ENCODE assay signal across 24 cellular contexts in the genomic region with DNA sequence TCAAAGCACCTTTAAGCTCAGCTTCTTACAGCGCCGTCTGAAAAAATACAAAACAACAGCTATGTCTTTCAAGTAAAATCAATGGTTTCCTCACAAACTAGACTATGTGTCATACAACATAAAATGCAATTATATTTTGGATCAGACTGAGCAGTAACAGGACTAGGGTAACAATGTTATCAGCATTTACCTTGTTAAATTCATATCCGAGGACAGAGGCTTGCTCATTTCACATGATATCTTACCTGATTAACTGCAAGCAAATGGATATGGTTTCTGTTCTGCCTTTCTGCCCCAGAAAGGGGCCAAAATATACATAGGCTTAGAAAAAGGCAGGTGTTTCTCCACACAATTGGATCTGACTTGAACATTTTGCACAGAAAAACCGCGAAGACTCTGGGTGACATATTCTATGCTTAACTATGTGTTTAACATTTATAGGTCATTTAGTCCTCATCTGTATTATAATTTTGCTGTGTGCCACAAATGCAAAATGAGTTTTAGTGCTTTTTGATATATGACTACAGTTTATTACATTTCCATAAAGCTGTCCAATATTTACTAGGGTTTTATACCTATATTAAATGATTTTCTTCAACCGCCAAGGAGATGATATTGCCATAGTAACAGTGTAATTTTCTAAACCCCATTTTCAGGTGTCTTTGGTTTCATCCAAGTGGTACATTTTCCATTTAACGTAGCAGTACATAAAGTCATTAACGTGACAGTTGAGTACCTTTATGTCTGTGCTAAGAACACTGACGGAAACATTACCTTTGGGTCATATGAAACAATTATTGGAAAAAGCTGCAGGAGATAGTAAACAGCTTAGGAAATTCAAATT.
DNase-seq lines count a peak whose midpoint lies in the region; ATAC-seq, FAIRE-seq and TF ChIP-seq lines count a peak whose summit lies in the region.
"Had no signal": no experiment of that assay in that cellular context is flagged by ENCODE, and none has a peak within 500 bp of the region (broad histone marks: within the 10 kb centered on the region; RNA-seq: fewer than 3 reads in every experiment).

No MANE protein-coding gene starts in this region.

- TF ChIP-seq CTCF in astrocyte (IDR thresholded peaks at IDR 0.05; ENCODE audit: insufficient read depth, low read depth, low read length): no peak
- TF ChIP-seq CTCF in osteoblast (IDR thresholded peaks at IDR 0.05; ENCODE audit: extremely low read depth, low read depth, low read length): no peak
- no peak for TF ChIP-seq CTCF in MM.1S (IDR thresholded peaks at IDR 0.05; ENCODE audit: low read length)

- no peak overlapping the region for H3K4me3 ChIP-seq in astrocyte (ENCODE audit: insufficient read depth, low read depth, low read length)
- H3K4me3 ChIP-seq in osteoblast (ENCODE audit: insufficient read depth, low read length): no peak overlapping the region
- no peak overlapping the region for H3K4me3 ChIP-seq in MM.1S (ENCODE audit: low read length)
- H3K4me3 ChIP-seq: dorsolateral prefrontal cortex, GM23338, psoas muscle, upper lobe of left lung had no signal

- no peaks in the 10 kb centered on the region for H3K79me2 ChIP-seq in astrocyte (ENCODE audit: insufficient read depth, low read length)
- no peaks in the 10 kb centered on the region for H3K79me2 ChIP-seq in osteoblast (ENCODE audit: insufficient read depth, low read length)
- H3K79me2 ChIP-seq in MM.1S (ENCODE audit: low read length): no peaks in the 10 kb centered on the region

- H3K4me3 Mint-ChIP-seq in astrocyte (ENCODE audit: unreplicated experiment): no peak overlapping the region
- no peak overlapping the region for H3K4me3 Mint-ChIP-seq in stimulated activated effector memory CD8-positive, alpha-beta T cell treated with anti-CD3 and anti-CD28 coated beads, Interleukin-12 subunit alpha, Interleukin-12 subunit beta, amount 100 ng/mL, for 72 hours
- H3K4me3 Mint-ChIP-seq: activated CD8-positive, alpha-beta memory T cell treated with anti-CD3 and anti-CD28 coated beads, Interleukin-2, amount 10 ng/mL, durations not matched to agents 7 days and 5 days; activated naive CD4-positive, alpha-beta T cell treated with anti-CD3 and anti-CD28 coated beads, Interleukin-2, amount 50 U/mL, for 24 hours; activated T-helper 1 cell treated with anti-CD3 and anti-CD28 coated beads, Interleukin-12 subunit alpha, Interleukin-12 subunit beta, Interleukin-2, Interleukin-4 antibody, amounts not matched to agents 30 ng/mL and 10 ng/mL and 1 ng/mL, durations not matched to agents 14 hours and 24 hours and 36 hours; central memory CD8-positive, alpha-beta T cell; GM23338; T-helper 2 cell treated with Interferon-gamma antibody and Interleukin-4, amounts not matched to agents 5 μg/mL and 100 μg/mL, for 36 hours had no signal

- H3F3A ChIP-seq in MM.1S (ENCODE audit: insufficient read depth, low read length): no peaks in the 10 kb centered on the region

- H3K36me3 Mint-ChIP-seq in astrocyte (ENCODE audit: low read depth, unreplicated experiment): peaks cover 1% of the 10 kb centered on the region
- H3K36me3 Mint-ChIP-seq in stimulated activated effector memory CD8-positive, alpha-beta T cell treated with anti-CD3 and anti-CD28 coated beads, Interleukin-12 subunit alpha, Interleukin-12 subunit beta, amount 100 ng/mL, for 72 hours: no peaks in the 10 kb centered on the region
- H3K36me3 Mint-ChIP-seq: activated CD8-positive, alpha-beta memory T cell treated with anti-CD3 and anti-CD28 coated beads, Interleukin-2, amount 10 ng/mL, durations not matched to agents 7 days and 5 days; activated naive CD4-positive, alpha-beta T cell treated with anti-CD3 and anti-CD28 coated beads, Interleukin-2, amount 50 U/mL, for 24 hours had no signal

- no peaks in the 10 kb centered on the region for H4K20me1 ChIP-seq in astrocyte (ENCODE audit: insufficient read depth, low read length)
- H4K20me1 ChIP-seq in osteoblast (ENCODE audit: insufficient read depth, low read length): no peaks in the 10 kb centered on the region
- no peaks in the 10 kb centered on the region for H4K20me1 ChIP-seq in MM.1S (ENCODE audit: insufficient read depth, low read length)

- H3K4me1 ChIP-seq in astrocyte (ENCODE audit: insufficient read depth, low read length) (peaks cover 8% of the 10 kb centered on the region), osteoblast (ENCODE audit: insufficient read depth, low read length) (peaks cover 14% of the 10 kb centered on the region), MM.1S (ENCODE audit: low read length) (no peaks in the 10 kb centered on the region)
- H3K4me1 ChIP-seq: psoas muscle, upper lobe of left lung had no signal

- no peak overlapping the region for H3K27ac Mint-ChIP-seq in astrocyte (ENCODE audit: unreplicated experiment)
- no peak overlapping the region for H3K27ac Mint-ChIP-seq in stimulated activated effector memory CD8-positive, alpha-beta T cell treated with anti-CD3 and anti-CD28 coated beads, Interleukin-12 subunit alpha, Interleukin-12 subunit beta, amount 100 ng/mL, for 72 hours
- H3K27ac Mint-ChIP-seq: activated CD8-positive, alpha-beta memory T cell treated with anti-CD3 and anti-CD28 coated beads, Interleukin-2, amount 10 ng/mL, durations not matched to agents 7 days and 5 days; activated T-helper 1 cell treated with anti-CD3 and anti-CD28 coated beads, Interleukin-12 subunit alpha, Interleukin-12 subunit beta, Interleukin-2, Interleukin-4 antibody, amounts not matched to agents 30 ng/mL and 10 ng/mL and 1 ng/mL, durations not matched to agents 14 hours and 24 hours and 36 hours; GM23338; T-helper 2 cell treated with Interferon-gamma antibody and Interleukin-4, amounts not matched to agents 5 μg/mL and 100 μg/mL, for 36 hours had no signal

- ATAC-seq in stimulated activated effector memory CD8-positive, alpha-beta T cell treated with anti-CD3 and anti-CD28 coated beads, Interleukin-12 subunit alpha, Interleukin-12 subunit beta, amount 100 ng/mL, for 72 hours: no peak
- ATAC-seq in HG03432 (IDR thresholded peaks at IDR 0.05; ENCODE audit: unreplicated experiment): no peak
- ATAC-seq: GM23338 had no signal

- peak; percentile 49 for DNase-seq in NCI-H1694 treated with DMSO at 0.1 percent for 48 hours (lab: John Stamatoyannopoulos, UW)
- no peak for DNase-seq in NCI-H1694 (lab: John Stamatoyannopoulos, UW)
- DNase-seq in NCI-H526 (lab: John Stamatoyannopoulos, UW): peak; percentile 62 to 69
- no peak for DNase-seq in astrocyte (ENCODE audit: low read depth)
- no peak for DNase-seq in osteoblast (ENCODE audit: insufficient read length, low spot score, missing footprints)
- DNase-seq in stimulated activated effector memory CD8-positive, alpha-beta T cell treated with anti-CD3 and anti-CD28 coated beads, Interleukin-12 subunit alpha, Interleukin-12 subunit beta, amount 100 ng/mL, for 72 hours (ENCODE audit: low spot score in 2 of 2): no peak
- DNase-seq in MM.1S: no peak
- DNase-seq: activated CD4-positive, alpha-beta T cell treated with anti-CD3 and anti-CD28 coated beads, Interleukin-2, amount 50 U/mL, for 1 hour; activated CD8-positive, alpha-beta memory T cell treated with anti-CD3 and anti-CD28 coated beads, Interleukin-2, amount 10 ng/mL, durations not matched to agents 7 days and 5 days; aorta; dorsolateral prefrontal cortex; head of caudate nucleus; KBM-7; NCI-H187; NCI-H446; NK-92 treated with Interleukin-12 subunit alpha and Interleukin-12 subunit beta, amount 100 ng/mL, for 24 hours; psoas muscle; upper lobe of left lung had no signal

- no peak for FAIRE-seq in astrocyte (lab: Jason Lieb, UNC)

- no peaks in the 10 kb centered on the region for H3K9me2 ChIP-seq in MM.1S (replicated peaks; ENCODE audit: insufficient read depth, low read length)

- peak overlapping the region; percentile 37 for H3K27ac ChIP-seq in astrocyte (ENCODE audit: low read depth, low read length)
- H3K27ac ChIP-seq in osteoblast (ENCODE audit: low read depth, low read length): peak overlapping the region; percentile 60
- no peak overlapping the region for H3K27ac ChIP-seq in MM.1S (ENCODE audit: low read length)
- H3K27ac ChIP-seq: dorsolateral prefrontal cortex, psoas muscle, upper lobe of left lung had no signal

- H3K27me3 Mint-ChIP-seq in astrocyte (ENCODE audit: low read depth, unreplicated experiment): no peaks in the 10 kb centered on the region
- H3K27me3 Mint-ChIP-seq: central memory CD8-positive, alpha-beta T cell had no signal

- H3K4me2 ChIP-seq in astrocyte (ENCODE audit: low read length) (peak overlapping the region; percentile 57), osteoblast (ENCODE audit: insufficient read depth, low read length) (peak overlapping the region; percentile 40), MM.1S (ENCODE audit: low read depth, low read length) (no peak overlapping the region)
- H3K4me2 ChIP-seq: GM23338 had no signal

- no peaks in the 10 kb centered on the region for H3K27me3 ChIP-seq in astrocyte (ENCODE audit: insufficient read depth, low read length)
- H3K27me3 ChIP-seq in osteoblast (ENCODE audit: insufficient read depth, low read length): no peaks in the 10 kb centered on the region
- no peaks in the 10 kb centered on the region for H3K27me3 ChIP-seq in MM.1S (replicated peaks; ENCODE audit: insufficient read depth, low read length)
- H3K27me3 ChIP-seq: dorsolateral prefrontal cortex, upper lobe of left lung had no signal

- H2AFZ ChIP-seq in astrocyte (ENCODE audit: low read depth, low read length) (no peak overlapping the region), osteoblast (ENCODE audit: low read length) (no peak overlapping the region), MM.1S (ENCODE audit: low read length) (no peak overlapping the region)
- H2AFZ ChIP-seq: GM23338 had no signal

- H3K9ac ChIP-seq in astrocyte (ENCODE audit: low read length) (no peak overlapping the region), MM.1S (ENCODE audit: low read length) (no peak overlapping the region)

- no peaks in the 10 kb centered on the region for H3K9me3 Mint-ChIP-seq in astrocyte (ENCODE audit: unreplicated experiment)
- H3K9me3 Mint-ChIP-seq in stimulated activated effector memory CD8-positive, alpha-beta T cell treated with anti-CD3 and anti-CD28 coated beads, Interleukin-12 subunit alpha, Interleukin-12 subunit beta, amount 100 ng/mL, for 72 hours: no peaks in the 10 kb centered on the region
- H3K9me3 Mint-ChIP-seq: activated naive CD4-positive, alpha-beta T cell treated with anti-CD3 and anti-CD28 coated beads, Interleukin-2, amount 50 U/mL, for 24 hours; activated T-helper 1 cell treated with anti-CD3 and anti-CD28 coated beads, Interleukin-12 subunit alpha, Interleukin-12 subunit beta, Interleukin-2, Interleukin-4 antibody, amounts not matched to agents 30 ng/mL and 10 ng/mL and 1 ng/mL, durations not matched to agents 14 hours and 24 hours and 36 hours; central memory CD8-positive, alpha-beta T cell; GM23338; T-helper 2 cell treated with Interferon-gamma antibody and Interleukin-4, amounts not matched to agents 5 μg/mL and 100 μg/mL, for 36 hours had no signal

- H3K9me3 ChIP-seq in astrocyte (ENCODE audit: insufficient read depth, low read depth, low read length): no peaks in the 10 kb centered on the region
- no peaks in the 10 kb centered on the region for H3K9me3 ChIP-seq in osteoblast (ENCODE audit: low read depth, low read length)
- no peaks in the 10 kb centered on the region for H3K9me3 ChIP-seq in MM.1S (replicated peaks; ENCODE audit: insufficient read depth, low read length)
- H3K9me3 ChIP-seq: psoas muscle, upper lobe of left lung had no signal

- H3K36me3 ChIP-seq in astrocyte (ENCODE audit: insufficient read depth, low read length) (no peaks in the 10 kb centered on the region), osteoblast (ENCODE audit: insufficient read depth, low read length) (no peaks in the 10 kb centered on the region), MM.1S (replicated peaks; ENCODE audit: insufficient read depth, low read length) (no peaks in the 10 kb centered on the region)
- H3K36me3 ChIP-seq: upper lobe of left lung had no signal

- peaks cover 15% of the 10 kb centered on the region for H3K4me1 Mint-ChIP-seq in astrocyte (ENCODE audit: low read depth, unreplicated experiment)
- H3K4me1 Mint-ChIP-seq in stimulated activated effector memory CD8-positive, alpha-beta T cell treated with anti-CD3 and anti-CD28 coated beads, Interleukin-12 subunit alpha, Interleukin-12 subunit beta, amount 100 ng/mL, for 72 hours: peaks cover 6% of the 10 kb centered on the region
- H3K4me1 Mint-ChIP-seq: central memory CD8-positive, alpha-beta T cell had no signal

Comparison
In these comparisons a context has a peak if more than half of its experiments do, and no peak if none do; other contexts are left out.
1. DNase-seq: peak in NCI-H1694 treated with DMSO at 0.1 percent for 48 hours (single experiment) and NCI-H526 (2 of 2); none in NCI-H1694 (single experiment), astrocyte (single experiment), osteoblast (single experiment), stimulated activated effector memory CD8-positive, alpha-beta T cell treated with anti-CD3 and anti-CD28 coated beads, Interleukin-12 subunit alpha, Interleukin-12 subunit beta, amount 100 ng/mL, for 72 hours (0 of 2) and MM.1S (single experiment).